1 cellular context compared by ENCODE assay signal in the genomic region with DNA sequence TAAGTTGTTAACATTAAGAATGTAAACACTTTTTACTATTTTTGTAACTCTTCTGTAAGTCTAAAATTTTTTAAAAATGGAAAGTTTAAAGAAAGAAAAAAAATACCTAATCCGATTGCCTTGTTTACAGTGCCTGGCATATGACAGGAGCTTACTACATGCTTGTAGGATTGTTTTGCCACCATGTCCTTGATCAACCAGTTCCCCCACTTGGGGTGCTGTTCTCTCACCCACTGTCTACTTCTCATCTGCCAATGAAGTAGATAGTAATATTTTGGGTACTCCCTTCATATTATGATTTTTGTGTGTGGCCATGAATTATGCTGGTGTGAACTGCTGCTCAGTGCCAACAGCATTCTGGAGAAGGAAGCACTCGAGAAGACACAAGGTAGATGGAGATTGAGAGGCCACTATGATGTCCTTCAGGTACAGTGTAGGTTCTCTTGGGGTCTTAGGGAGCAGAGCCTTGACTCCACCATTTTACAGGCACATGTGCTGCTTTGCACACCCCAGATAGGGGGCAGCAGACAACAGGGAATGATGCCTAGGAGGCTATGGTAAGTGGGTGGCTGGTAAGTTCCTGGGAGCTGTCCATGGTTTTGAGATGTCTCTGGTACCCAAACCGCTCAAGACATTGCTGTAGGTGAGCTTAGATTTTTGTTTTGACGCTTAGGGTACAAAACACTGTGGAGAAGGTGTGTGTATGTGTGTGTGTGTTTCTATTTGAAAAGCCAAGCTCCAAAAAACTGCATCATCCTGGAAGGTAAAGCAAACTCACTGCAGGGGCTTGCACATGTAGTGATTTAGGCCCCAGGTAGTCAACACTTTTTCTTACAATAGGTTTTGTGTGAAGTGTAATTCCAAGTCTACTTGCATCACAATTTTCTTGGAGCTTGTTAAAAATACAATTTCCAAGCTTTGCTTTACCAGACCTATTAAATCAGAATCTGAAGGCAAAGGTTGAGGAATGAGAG.
TF ChIP-seq lines count a peak whose summit lies in the region.

No MANE protein-coding gene starts in this region.

TF ChIP-seq in HepG2, 621 proteins besides CTCF, POLR2A, EP300 and RAD21 (continued from another document and continues in another):
- TF ChIP-seq, protein P1, sequence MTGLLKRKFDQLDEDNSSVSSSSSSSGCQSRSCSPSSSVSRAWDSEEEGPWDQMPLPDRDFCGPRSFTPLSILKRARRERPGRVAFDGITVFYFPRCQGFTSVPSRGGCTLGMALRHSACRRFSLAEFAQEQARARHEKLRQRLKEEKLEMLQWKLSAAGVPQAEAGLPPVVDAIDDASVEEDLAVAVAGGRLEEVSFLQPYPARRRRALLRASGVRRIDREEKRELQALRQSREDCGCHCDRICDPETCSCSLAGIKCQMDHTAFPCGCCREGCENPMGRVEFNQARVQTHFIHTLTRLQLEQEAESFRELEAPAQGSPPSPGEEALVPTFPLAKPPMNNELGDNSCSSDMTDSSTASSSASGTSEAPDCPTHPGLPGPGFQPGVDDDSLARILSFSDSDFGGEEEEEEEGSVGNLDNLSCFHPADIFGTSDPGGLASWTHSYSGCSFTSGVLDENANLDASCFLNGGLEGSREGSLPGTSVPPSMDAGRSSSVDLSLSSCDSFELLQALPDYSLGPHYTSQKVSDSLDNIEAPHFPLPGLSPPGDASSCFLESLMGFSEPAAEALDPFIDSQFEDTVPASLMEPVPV (CRISPR knock-in tag; IDR thresholded peaks at IDR 0.05) = no peak
- TF ChIP-seq SP5 (CRISPR knock-in tag; IDR thresholded peaks at IDR 0.05; ENCODE audit: borderline replicate concordance, low read depth) (no peak), SMYD3 (CRISPR knock-in tag; IDR thresholded peaks at IDR 0.05) (no peak), NFKB2 (CRISPR knock-in tag; IDR thresholded peaks at IDR 0.05; ENCODE audit: borderline replicate concordance) (no peak), HOXA9 (CRISPR knock-in tag; IDR thresholded peaks at IDR 0.05; ENCODE audit: borderline replicate concordance) (no peak), RFX5 (IDR thresholded peaks at IDR 0.05; ENCODE audit: low read depth, low read length) (no peak), NR1H2 (CRISPR knock-in tag; IDR thresholded peaks at IDR 0.05; ENCODE audit: borderline replicate concordance, low read depth) (0 out of 2 replicates have a peak, but pooled peaks have one; percentile 58), ZNF510 (CRISPR knock-in tag; IDR thresholded peaks at IDR 0.05; ENCODE audit: low read depth) (no peak), ADNP (CRISPR knock-in tag; IDR thresholded peaks at IDR 0.05) (no peak), NCOA1 (CRISPR knock-in tag; IDR thresholded peaks at IDR 0.05) (no peak), ZNF331 (CRISPR knock-in tag; IDR thresholded peaks at IDR 0.05) (peak; percentile 90), SIX4 (CRISPR knock-in tag; IDR thresholded peaks at IDR 0.05) (0 out of 2 replicates have a peak, but pooled peaks have one; percentile 16), ARNT2 (CRISPR knock-in tag; IDR thresholded peaks at IDR 0.05; ENCODE audit: low read depth) (0 out of 2 replicates have a peak, but pooled peaks have one; percentile 35), ZNF709 (CRISPR knock-in tag; IDR thresholded peaks at IDR 0.05) (no peak), SIN3B (IDR thresholded peaks at IDR 0.05; ENCODE audit: low read length) (no peak), ZSCAN25 (CRISPR knock-in tag; IDR thresholded peaks at IDR 0.05) (peak; percentile 24; the same call in 1 of the 2 replicates), BORCS8-MEF2B (CRISPR knock-in tag; IDR thresholded peaks at IDR 0.05) (peak; percentile 92), NFE2 (CRISPR knock-in tag; IDR thresholded peaks at IDR 0.05) (no peak), ZNF780A (CRISPR knock-in tag; IDR thresholded peaks at IDR 0.05) (peak; percentile 79; the same call in 1 of the 2 replicates), ZNF773 (CRISPR knock-in tag; IDR thresholded peaks at IDR 0.05; ENCODE audit: borderline replicate concordance) (no peak), KDM3A (CRISPR knock-in tag; IDR thresholded peaks at IDR 0.05; ENCODE audit: low read depth) (no peak), ZMYM2 (CRISPR knock-in tag; IDR thresholded peaks at IDR 0.05) (no peak), TCF12 (IDR thresholded peaks at IDR 0.05) (no peak), TCF12 (CRISPR knock-in tag; IDR thresholded peaks at IDR 0.05) (no peak), DNMT1 (CRISPR knock-in tag; IDR thresholded peaks at IDR 0.05) (no peak), MAF1 (CRISPR knock-in tag; IDR thresholded peaks at IDR 0.05; ENCODE audit: borderline replicate concordance) (no peak), ZKSCAN5 (CRISPR knock-in tag; IDR thresholded peaks at IDR 0.05) (no peak), NCOA5 (CRISPR knock-in tag; IDR thresholded peaks at IDR 0.05) (no peak), MXI1 (IDR thresholded peaks at IDR 0.05; ENCODE audit: borderline replicate concordance, low read depth, low read length) (0 out of 3 replicates have a peak, but pooled peaks have one; percentile 36), ISL2 (CRISPR knock-in tag; IDR thresholded peaks at IDR 0.05) (0 out of 2 replicates have a peak, but pooled peaks have one; percentile 19), HNF4A (CRISPR knock-in tag; IDR thresholded peaks at IDR 0.05) (no peak), EED (CRISPR knock-in tag; IDR thresholded peaks at IDR 0.05) (no peak), ZNF34 (CRISPR knock-in tag; IDR thresholded peaks at IDR 0.05; ENCODE audit: borderline replicate concordance) (no peak), MBNL3 (CRISPR knock-in tag; conservative IDR thresholded peaks at IDR 0.05) (no peak), JUNB (CRISPR knock-in tag; IDR thresholded peaks at IDR 0.05; ENCODE audit: borderline replicate concordance) (peak; percentile 51; the same call in 1 of the 2 replicates), MAZ (IDR thresholded peaks at IDR 0.05; ENCODE audit: borderline replicate concordance, low read depth, low read length) (no peak), MAZ (CRISPR knock-in tag; IDR thresholded peaks at IDR 0.05; ENCODE audit: low read depth) (peak; percentile 49; the same call in 1 of the 2 replicates), TP53 (CRISPR knock-in tag; conservative IDR thresholded peaks at IDR 0.05) (no peak), GLI4 (CRISPR knock-in tag; IDR thresholded peaks at IDR 0.05; ENCODE audit: borderline replicate concordance) (no peak; the same call in 1 of the 2 replicates), ZNF883 (CRISPR knock-in tag; IDR thresholded peaks at IDR 0.05; ENCODE audit: not compliant biosample characterization) (no peak), ZNF17 (CRISPR knock-in tag; IDR thresholded peaks at IDR 0.05) (no peak), ZNF570 (CRISPR knock-in tag; IDR thresholded peaks at IDR 0.05; ENCODE audit: borderline replicate concordance) (no peak), ZNF530 (CRISPR knock-in tag; IDR thresholded peaks at IDR 0.05; ENCODE audit: low read depth) (no peak), ATF7 (IDR thresholded peaks at IDR 0.05) (no peak), ATF7 (CRISPR knock-in tag; IDR thresholded peaks at IDR 0.05) (no peak), ZNF33A (CRISPR knock-in tag; IDR thresholded peaks at IDR 0.05; ENCODE audit: borderline replicate concordance) (no peak), NFRKB (IDR thresholded peaks at IDR 0.05) (no peak), ZNF792 (CRISPR knock-in tag; IDR thresholded peaks at IDR 0.05) (peak; percentile 66; the same call in 1 of the 2 replicates), DNMT3B (CRISPR knock-in tag; conservative IDR thresholded peaks at IDR 0.05) (no peak)
- TF ChIP-seq, protein P2, sequence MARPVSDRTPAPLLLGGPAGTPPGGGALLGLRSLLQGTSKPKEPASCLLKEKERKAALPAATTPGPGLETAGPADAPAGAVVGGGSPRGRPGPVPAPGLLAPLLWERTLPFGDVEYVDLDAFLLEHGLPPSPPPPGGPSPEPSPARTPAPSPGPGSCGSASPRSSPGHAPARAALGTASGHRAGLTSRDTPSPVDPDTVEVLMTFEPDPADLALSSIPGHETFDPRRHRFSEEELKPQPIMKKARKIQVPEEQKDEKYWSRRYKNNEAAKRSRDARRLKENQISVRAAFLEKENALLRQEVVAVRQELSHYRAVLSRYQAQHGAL (CRISPR knock-in tag; IDR thresholded peaks at IDR 0.05; ENCODE audit: not compliant biosample characterization) = no peak
- TF ChIP-seq, protein P3, sequence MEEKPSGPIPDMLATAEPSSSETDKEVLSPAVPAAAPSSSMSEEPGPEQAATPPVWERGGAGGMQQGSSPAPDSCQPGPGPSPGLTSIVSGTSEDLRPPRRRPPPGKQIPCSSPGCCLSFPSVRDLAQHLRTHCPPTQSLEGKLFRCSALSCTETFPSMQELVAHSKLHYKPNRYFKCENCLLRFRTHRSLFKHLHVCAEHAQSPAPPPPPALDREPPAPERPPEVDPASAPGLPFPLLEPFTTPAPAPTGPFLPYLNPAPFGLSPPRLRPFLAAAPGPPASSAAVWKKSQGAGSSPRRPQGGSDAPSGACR (CRISPR knock-in tag; IDR thresholded peaks at IDR 0.05) = no peak
- TF ChIP-seq, protein P4, sequence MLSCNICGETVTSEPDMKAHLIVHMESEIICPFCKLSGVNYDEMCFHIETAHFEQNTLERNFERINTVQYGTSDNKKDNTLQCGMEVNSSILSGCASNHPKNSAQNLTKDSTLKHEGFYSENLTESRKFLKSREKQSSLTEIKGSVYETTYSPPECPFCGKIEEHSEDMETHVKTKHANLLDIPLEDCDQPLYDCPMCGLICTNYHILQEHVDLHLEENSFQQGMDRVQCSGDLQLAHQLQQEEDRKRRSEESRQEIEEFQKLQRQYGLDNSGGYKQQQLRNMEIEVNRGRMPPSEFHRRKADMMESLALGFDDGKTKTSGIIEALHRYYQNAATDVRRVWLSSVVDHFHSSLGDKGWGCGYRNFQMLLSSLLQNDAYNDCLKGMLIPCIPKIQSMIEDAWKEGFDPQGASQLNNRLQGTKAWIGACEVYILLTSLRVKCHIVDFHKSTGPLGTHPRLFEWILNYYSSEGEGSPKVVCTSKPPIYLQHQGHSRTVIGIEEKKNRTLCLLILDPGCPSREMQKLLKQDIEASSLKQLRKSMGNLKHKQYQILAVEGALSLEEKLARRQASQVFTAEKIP (CRISPR knock-in tag; IDR thresholded peaks at IDR 0.05; ENCODE audit: borderline replicate concordance) = no peak
- TF ChIP-seq, protein P5, sequence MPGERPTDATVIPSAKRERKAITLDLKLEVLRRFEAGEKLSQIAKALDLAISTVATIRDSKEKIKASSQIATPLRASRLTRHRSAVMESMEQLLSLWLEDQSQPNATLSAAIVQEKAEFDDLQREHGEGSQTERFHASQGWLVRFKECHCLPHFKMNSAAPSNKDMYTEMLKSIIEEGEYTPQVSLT (CRISPR knock-in tag; IDR thresholded peaks at IDR 0.05; ENCODE audit: borderline replicate concordance, low read depth) = no peak
- TF ChIP-seq, protein P6, sequence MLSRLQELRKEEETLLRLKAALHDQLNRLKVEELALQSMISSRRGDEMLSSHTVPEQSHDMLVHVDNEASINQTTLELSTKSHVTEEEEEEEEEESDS (CRISPR knock-in tag; IDR thresholded peaks at IDR 0.05; ENCODE audit: borderline replicate concordance) = no peak; the same call in 1 of the 2 replicates
- TF ChIP-seq, protein P7, sequence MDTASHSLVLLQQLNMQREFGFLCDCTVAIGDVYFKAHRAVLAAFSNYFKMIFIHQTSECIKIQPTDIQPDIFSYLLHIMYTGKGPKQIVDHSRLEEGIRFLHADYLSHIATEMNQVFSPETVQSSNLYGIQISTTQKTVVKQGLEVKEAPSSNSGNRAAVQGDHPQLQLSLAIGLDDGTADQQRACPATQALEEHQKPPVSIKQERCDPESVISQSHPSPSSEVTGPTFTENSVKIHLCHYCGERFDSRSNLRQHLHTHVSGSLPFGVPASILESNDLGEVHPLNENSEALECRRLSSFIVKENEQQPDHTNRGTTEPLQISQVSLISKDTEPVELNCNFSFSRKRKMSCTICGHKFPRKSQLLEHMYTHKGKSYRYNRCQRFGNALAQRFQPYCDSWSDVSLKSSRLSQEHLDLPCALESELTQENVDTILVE (CRISPR knock-in tag; IDR thresholded peaks at IDR 0.05) = peak; percentile 79; the same call in 1 of the 2 replicates
- TF ChIP-seq, protein P8, sequence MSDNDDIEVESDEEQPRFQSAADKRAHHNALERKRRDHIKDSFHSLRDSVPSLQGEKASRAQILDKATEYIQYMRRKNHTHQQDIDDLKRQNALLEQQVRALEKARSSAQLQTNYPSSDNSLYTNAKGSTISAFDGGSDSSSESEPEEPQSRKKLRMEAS (IDR thresholded peaks at IDR 0.05) = peak; percentile 40; the same call in 1 of the 2 replicates
- TF ChIP-seq, protein P9, sequence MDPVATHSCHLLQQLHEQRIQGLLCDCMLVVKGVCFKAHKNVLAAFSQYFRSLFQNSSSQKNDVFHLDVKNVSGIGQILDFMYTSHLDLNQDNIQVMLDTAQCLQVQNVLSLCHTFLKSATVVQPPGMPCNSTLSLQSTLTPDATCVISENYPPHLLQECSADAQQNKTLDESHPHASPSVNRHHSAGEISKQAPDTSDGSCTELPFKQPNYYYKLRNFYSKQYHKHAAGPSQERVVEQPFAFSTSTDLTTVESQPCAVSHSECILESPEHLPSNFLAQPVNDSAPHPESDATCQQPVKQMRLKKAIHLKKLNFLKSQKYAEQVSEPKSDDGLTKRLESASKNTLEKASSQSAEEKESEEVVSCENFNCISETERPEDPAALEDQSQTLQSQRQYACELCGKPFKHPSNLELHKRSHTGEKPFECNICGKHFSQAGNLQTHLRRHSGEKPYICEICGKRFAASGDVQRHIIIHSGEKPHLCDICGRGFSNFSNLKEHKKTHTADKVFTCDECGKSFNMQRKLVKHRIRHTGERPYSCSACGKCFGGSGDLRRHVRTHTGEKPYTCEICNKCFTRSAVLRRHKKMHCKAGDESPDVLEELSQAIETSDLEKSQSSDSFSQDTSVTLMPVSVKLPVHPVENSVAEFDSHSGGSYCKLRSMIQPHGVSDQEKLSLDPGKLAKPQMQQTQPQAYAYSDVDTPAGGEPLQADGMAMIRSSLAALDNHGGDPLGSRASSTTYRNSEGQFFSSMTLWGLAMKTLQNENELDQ (CRISPR knock-in tag; IDR thresholded peaks at IDR 0.05; ENCODE audit: borderline replicate concordance) = 0 out of 2 replicates have a peak, but pooled peaks have one; percentile 77
- TF ChIP-seq, protein P10, sequence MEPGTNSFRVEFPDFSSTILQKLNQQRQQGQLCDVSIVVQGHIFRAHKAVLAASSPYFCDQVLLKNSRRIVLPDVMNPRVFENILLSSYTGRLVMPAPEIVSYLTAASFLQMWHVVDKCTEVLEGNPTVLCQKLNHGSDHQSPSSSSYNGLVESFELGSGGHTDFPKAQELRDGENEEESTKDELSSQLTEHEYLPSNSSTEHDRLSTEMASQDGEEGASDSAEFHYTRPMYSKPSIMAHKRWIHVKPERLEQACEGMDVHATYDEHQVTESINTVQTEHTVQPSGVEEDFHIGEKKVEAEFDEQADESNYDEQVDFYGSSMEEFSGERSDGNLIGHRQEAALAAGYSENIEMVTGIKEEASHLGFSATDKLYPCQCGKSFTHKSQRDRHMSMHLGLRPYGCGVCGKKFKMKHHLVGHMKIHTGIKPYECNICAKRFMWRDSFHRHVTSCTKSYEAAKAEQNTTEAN (CRISPR knock-in tag; conservative IDR thresholded peaks at IDR 0.05) = 0 out of 2 replicates have a peak, but pooled peaks have one; percentile 59
